8 cellular contexts compared by ENCODE assay signal in genomic region chr18:11852048-11852341, GRCh38. TPM values are rescaled to one million over a fixed set of nuclear protein-coding genes. Genes with fewer than 3 reads are reported as not detected.
DNase-seq lines count a peak whose midpoint lies in the region; ATAC-seq, FAIRE-seq and TF ChIP-seq lines count a peak whose summit lies in the region.

No MANE protein-coding gene starts in this region.

- intact Hi-C loops in Right ventricle myocardium inferior (cut with DNase I) (loop anchor here (5.0 kb wide), 3 partner anchors 45 to 130 kb away; partner anchors contain the start of gene IMPA2), mammary epithelial cell (cut with micrococcal nuclease) (loop anchor here (1.0 to 10.0 kb wide), 2 partner anchors 197 to 423 kb away; no protein-coding TSS in a partner anchor), mucosa of descending colon (cut with DNase I, micrococcal nuclease) (loop anchor here (10.0 kb wide), 1 partner anchor 53 kb away; the partner anchor contains the start of gene MPPE1 (in 2 of the 2))

- 0% methylated on average over 9 of the region's 9 CpGs for WGBS in mammary epithelial cell (ENCODE audit: low coverage, missing lambda C conversion rate)

- in situ Hi-C loops in mammary epithelial cell (cut with MboI; ENCODE audit: low sequenced_read_pairs in 2 of 2): loop anchor here in 1 of 2 donors (25.0 kb wide), 1 partner anchor 190 kb away; no protein-coding TSS in a partner anchor

- TF ChIP-seq POLR2A in H54 (IDR thresholded peaks at IDR 0.05; ENCODE audit: low read depth, low read length): no peak

- dilution Hi-C loops in mammary epithelial cell (cut with HindIII; ENCODE audit: low sequenced_read_pairs): no loop called here

- H3K79me2 ChIP-seq in mammary epithelial cell (ENCODE audit: insufficient read depth, low read length): peaks cover 51% of the 10 kb centered on the region

- H2AFZ ChIP-seq in mammary epithelial cell (ENCODE audit: low read depth, low read length): no peak overlapping the region

- H3K4me1 ChIP-seq in right atrium auricular region (peaks cover 0 to 35% of the 10 kb centered on the region in 2 donors), mammary epithelial cell (ENCODE audit: insufficient read depth, low read length) (peaks cover 26% of the 10 kb centered on the region), mucosa of descending colon (ENCODE audit: low read depth) (peaks cover 21% of the 10 kb centered on the region)

- FAIRE-seq in D721Med (lab: Jason Lieb, UNC) (no peak), H54 (lab: Jason Lieb, UNC) (no peak)

- TF ChIP-seq CTCF in right atrium auricular region (IDR thresholded peaks at IDR 0.05) (no peak), mammary epithelial cell (conservative IDR thresholded peaks at IDR 0.05 in 1 of 2, IDR thresholded peaks at IDR 0.05 in 1 of 2; ENCODE audit: extremely low read depth in 1 of 2, insufficient read depth in 1 of 2, low read depth in 1 of 2, low read length in 2 of 2) (no peak), mucosa of descending colon (IDR thresholded peaks at IDR 0.05) (no peak), D721Med (IDR thresholded peaks at IDR 0.05; ENCODE audit: insufficient read depth, missing control alignments) (no peak)

- H3K36me3 ChIP-seq in right atrium auricular region (no peaks in the 10 kb centered on the region), mammary epithelial cell (ENCODE audit: insufficient read depth, low read length) (no peaks in the 10 kb centered on the region), mucosa of descending colon (ENCODE audit: low read depth) (no peaks in the 10 kb centered on the region)

- DNase-seq in right atrium auricular region (ENCODE audit: low spot score) (no peak), Right ventricle myocardium inferior (ENCODE audit: missing footprints) (no peak), mammary epithelial cell (no peak), mucosa of descending colon (no peak), D721Med (ENCODE audit: insufficient read length, low spot score) (no peak), H54 (ENCODE audit: insufficient read length, low spot score) (no peak)

- H3K27ac ChIP-seq in right atrium auricular region (peak overlapping the region; percentile 93 to 98), mammary epithelial cell (ENCODE audit: insufficient read depth, low read depth, low read length) (peak overlapping the region; percentile 96)

- no peaks in the 10 kb centered on the region for H4K20me1 ChIP-seq in mammary epithelial cell (ENCODE audit: insufficient read depth, low read length)

- H3K27me3 ChIP-seq in right atrium auricular region (no peaks in the 10 kb centered on the region), mammary epithelial cell (ENCODE audit: insufficient read depth, low read length) (no peaks in the 10 kb centered on the region)

- H3K4me2 ChIP-seq in mammary epithelial cell (ENCODE audit: insufficient read depth, low read depth, low read length): peak overlapping the region; percentile 91

- no TSS peak for BruUV-seq in mammary epithelial cell (replicated peaks; lab: Mats Ljungman, UMichigan)

- peak overlapping the region; percentile 97 for H3K9ac ChIP-seq in mammary epithelial cell (ENCODE audit: insufficient read depth, low read length)

- ATAC-seq in Right ventricle myocardium inferior (no peak), mucosa of descending colon (no peak), GM21526 (IDR thresholded peaks at IDR 0.05; ENCODE audit: low FRiP score, unreplicated experiment) (no peak), GM21381 (IDR thresholded peaks at IDR 0.05; ENCODE audit: unreplicated experiment) (no peak)

- H3K9me3 ChIP-seq in right atrium auricular region: no peaks in the 10 kb centered on the region
- H3K9me3 ChIP-seq in mammary epithelial cell (replicated peaks; ENCODE audit: insufficient read depth, low read length): no peaks in the 10 kb centered on the region
- H3K9me3 ChIP-seq in mucosa of descending colon: no peaks in the 10 kb centered on the region

- CTCF ChIA-PET in mammary epithelial cell (lab: Charles Lee; ENCODE audit: low non-redundant PET): no interaction called here

- peak overlapping the region; percentile 86 to 99 for H3K4me3 ChIP-seq in right atrium auricular region
- peak overlapping the region; percentile 55 to 85 (median 77) for H3K4me3 ChIP-seq in mammary epithelial cell (replicated peaks in 1 of 3; ENCODE audit: insufficient read depth in 1 of 3, low read depth in 2 of 3, low read length in 3 of 3)
- H3K4me3 ChIP-seq in mucosa of descending colon: peak overlapping the region; percentile 54

RNA-seq across cellular contexts. Expression of gene CHMP1B, which starts 0.8 kb away (rescaled TPM):
- 10 to 100 TPM; 30.5 to 38.2 TPM for total RNA-seq in right atrium auricular region
- 28.6 TPM for total RNA-seq in Right ventricle myocardium inferior
- total RNA-seq in mammary epithelial cell: 10 to 100 TPM; 46.7 to 76.5 TPM
- 25.7 TPM for polyA plus RNA-seq in mammary epithelial cell
- polyA minus RNA-seq in mammary epithelial cell: 49.5 TPM
- 10 to 100 TPM; 60.9 to 88.3 (median 66.7) TPM for total RNA-seq in mucosa of descending colon

RNA-seq across cellular contexts. Expression of gene MPPE1, which starts 56.1 kb away (rescaled TPM):
- total RNA-seq in right atrium auricular region (10 to 100 TPM; 18.7 to 28.9 TPM), Right ventricle myocardium inferior (34.5 TPM), mammary epithelial cell (10 to 100 TPM; 27.2 to 33.6 TPM), mucosa of descending colon (100 to 1,000 TPM in 1 of 3 donors, 10 to 100 TPM in 2; 56.7 to 103 (median 68.8) TPM)
- polyA plus RNA-seq in mammary epithelial cell: 10.2 TPM
- 29.1 TPM for polyA minus RNA-seq in mammary epithelial cell
